In the genomic region with DNA sequence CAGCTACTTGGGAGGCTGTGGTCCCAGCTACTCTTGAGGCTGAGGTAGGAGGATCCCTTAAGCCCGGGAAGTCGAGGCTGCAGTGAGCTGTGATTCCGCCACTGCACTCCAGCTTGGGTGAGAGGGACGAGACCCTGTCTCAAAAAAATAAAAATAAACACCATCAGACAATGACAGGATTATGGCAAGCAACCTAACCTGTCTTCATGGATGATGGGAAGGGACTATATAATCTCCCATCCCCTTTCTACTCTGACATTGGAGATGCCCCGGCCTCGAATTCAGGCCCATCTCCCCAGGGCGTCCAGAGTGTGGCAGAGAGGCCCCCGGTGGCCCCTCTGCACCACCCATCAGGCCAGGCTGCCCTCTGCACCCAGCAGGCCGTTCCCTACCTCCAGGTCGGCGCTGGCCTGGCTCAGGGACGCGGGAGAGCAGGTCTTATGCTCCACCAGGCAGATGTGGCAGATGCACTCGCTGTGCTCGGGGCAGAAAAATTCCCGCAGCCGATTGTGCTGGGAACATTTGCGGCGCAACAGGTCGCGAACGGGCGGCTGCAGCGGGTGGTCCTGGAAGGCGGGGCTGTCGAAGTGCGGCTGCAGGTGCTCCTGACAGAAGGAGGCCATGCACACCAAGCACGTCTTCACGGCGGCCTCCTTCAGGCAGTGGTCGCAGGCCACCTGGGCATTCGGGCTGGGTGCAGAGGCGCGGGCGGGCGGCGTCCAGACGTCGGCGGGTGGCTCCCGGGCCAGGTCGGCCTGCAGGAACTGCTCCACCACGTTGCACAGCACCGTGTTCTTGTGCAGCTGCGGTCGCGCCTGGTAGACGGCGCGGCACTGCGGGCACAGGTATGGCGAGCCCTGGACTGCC, we compare ENCODE assay signal across 8 cellular contexts. TPM values are rescaled to one million over a fixed set of nuclear protein-coding genes. Genes with fewer than 3 reads are reported as not detected.
DNase-seq lines count a peak whose midpoint lies in the region; TF ChIP-seq lines count a peak whose summit lies in the region.

No MANE protein-coding gene starts in this region.

- WGBS in adrenal gland, 4 donors, result 5 to 46% (median 9%) methylated on average over 8 to 52 of the region's 52 CpGs
- WGBS in spleen, 5 donors, result 3 to 4% (median 4%) methylated on average over 30 to 52 of the region's 52 CpGs

- H3K4me1 ChIP-seq in adrenal gland (replicated peaks in 1 of 2), result peaks cover 47 to 65% of the 10 kb centered on the region in 2 donors
- peaks cover 5% of the 10 kb centered on the region for H3K4me1 ChIP-seq in iPS-15b (ENCODE audit: control insufficient read depth, insufficient read depth, low read length)
- H3K4me1 ChIP-seq in spleen, result peaks cover 46 to 85% (median 69%) of the 10 kb centered on the region in 6 donors

- H3K9ac ChIP-seq in iPS-15b (ENCODE audit: low read depth, low read length), result peak overlapping the region; percentile 70

- H3K36me3 Mint-ChIP-seq in T-helper 2 cell treated with Interferon-gamma antibody and Interleukin-4, amounts not matched to agents 5 μg/mL and 100 μg/mL, for 36 hours (ENCODE audit: low read depth), result peaks cover 34% of the 10 kb centered on the region

- DNase-seq in T-helper 2 cell treated with Interferon-gamma antibody and Interleukin-4, amounts not matched to agents 5 μg/mL and 100 μg/mL, for 36 hours (ENCODE audit: low spot score), result no peak
- DNase-seq in T-helper 2 cell, result no peak
- no peak for DNase-seq in HFF-Myc (ENCODE audit: extremely low read depth, low read depth)
- peak; percentile 61 for DNase-seq in NCI-H1105 treated with DMSO at 0.1 percent for 48 hours (lab: John Stamatoyannopoulos, UW)
- DNase-seq in adrenal gland, result peak in 4 of 7 donors; percentile 32 to 46 (median 42)
- DNase-seq in spleen, result no peak
- no peak for DNase-seq in NCI-H2029 (lab: John Stamatoyannopoulos, UW)

- peaks cover 12% of the 10 kb centered on the region for H3K9me3 Mint-ChIP-seq in T-helper 2 cell treated with Interferon-gamma antibody and Interleukin-4, amounts not matched to agents 5 μg/mL and 100 μg/mL, for 36 hours

- no peaks in the 10 kb centered on the region for H3K9me3 ChIP-seq in adrenal gland (replicated peaks in 1 of 3)
- no peaks in the 10 kb centered on the region for H3K9me3 ChIP-seq in iPS-15b (ENCODE audit: control insufficient read depth, insufficient read depth, low read length)
- H3K9me3 ChIP-seq in spleen, result peaks cover 0 to 12% (median 2%) of the 10 kb centered on the region in 8 donors

- intact Hi-C loops in adrenal gland (cut with DNase I), result no loop called here
- intact Hi-C loops in spleen (cut with DNase I; ENCODE audit: low total_unique reads), result no loop called here

- peaks cover 52% of the 10 kb centered on the region for H3K4me1 Mint-ChIP-seq in T-helper 2 cell treated with Interferon-gamma antibody and Interleukin-4, amounts not matched to agents 5 μg/mL and 100 μg/mL, for 36 hours (ENCODE audit: low read depth)

- H3K27me3 ChIP-seq in adrenal gland, result no peaks in the 10 kb centered on the region
- peaks cover 26% of the 10 kb centered on the region for H3K27me3 ChIP-seq in iPS-15b (ENCODE audit: control insufficient read depth, insufficient read depth, low read length)
- H3K27me3 ChIP-seq in spleen (replicated peaks in 1 of 7), result no peaks in the 10 kb centered on the region

- H3K27ac Mint-ChIP-seq in T-helper 2 cell treated with Interferon-gamma antibody and Interleukin-4, amounts not matched to agents 5 μg/mL and 100 μg/mL, for 36 hours, result peak overlapping the region; percentile 90

- H3K27me3 Mint-ChIP-seq in T-helper 2 cell treated with Interferon-gamma antibody and Interleukin-4, amounts not matched to agents 5 μg/mL and 100 μg/mL, for 36 hours (ENCODE audit: low read depth), result no peaks in the 10 kb centered on the region

- no peak for TF ChIP-seq POLR2A in adrenal gland (IDR thresholded peaks at IDR 0.05)
- TF ChIP-seq POLR2A in spleen (IDR thresholded peaks at IDR 0.05), result no peak

- H3K4me3 Mint-ChIP-seq in T-helper 2 cell treated with Interferon-gamma antibody and Interleukin-4, amounts not matched to agents 5 μg/mL and 100 μg/mL, for 36 hours, result peak overlapping the region; percentile 87

- H3K27ac ChIP-seq in adrenal gland (peak overlapping the region; percentile 86 to 95 (median 90)), spleen (peak overlapping the region; percentile 93 to 98 (median 96))

- TF ChIP-seq CTCF in HFF-Myc (IDR thresholded peaks at IDR 0.05; ENCODE audit: low read depth, low read length, missing control alignments) (no peak), adrenal gland (IDR thresholded peaks at IDR 0.05) (no peak), spleen (IDR thresholded peaks at IDR 0.05 in 8 of 11, conservative IDR thresholded peaks at IDR 0.05 in 3 of 11) (no peak)

- H3K4me3 ChIP-seq in HFF-Myc (replicated peaks; ENCODE audit: low read depth, low read length), result peak overlapping the region; percentile 87
- H3K4me3 ChIP-seq in adrenal gland, result peak overlapping the region; percentile 65 to 82 (median 76)
- H3K4me3 ChIP-seq in iPS-15b (ENCODE audit: low read depth, low read length), result peak overlapping the region; percentile 87
- H3K4me3 ChIP-seq in spleen, result peak overlapping the region; percentile 74 to 99 (median 92)

- H3K36me3 ChIP-seq in adrenal gland (replicated peaks in 1 of 2), result peaks cover 0 to under 1% of the 10 kb centered on the region in 2 donors
- H3K36me3 ChIP-seq in iPS-15b (ENCODE audit: control insufficient read depth, insufficient read depth, low read length), result peaks cover 9% of the 10 kb centered on the region
- H3K36me3 ChIP-seq in spleen, result peaks cover 0 to 30% (median 0%) of the 10 kb centered on the region in 6 donors

RNA-seq across cellular contexts. Expression of a gene that starts 0.6 kb away (rescaled TPM):
- 10 to 100 TPM; 36.8 to 82.4 (median 59.1) TPM for total RNA-seq in adrenal gland
- 10 to 100 TPM; 12.6 to 56.6 (median 23.6) TPM for polyA plus RNA-seq in adrenal gland
- total RNA-seq in spleen, result 100 to 1,000 TPM in 6 of 7 donors, 10 to 100 TPM in 1; 99.8 to 168 (median 139) TPM
- 10 to 100 TPM; 13.8 to 34.1 (median 15.0) TPM for polyA plus RNA-seq in spleen

RNA-seq across cellular contexts. Expression of a gene that starts 47.6 kb away (rescaled TPM):
- 10 to 100 TPM in 3 of 8 donors, 1 to 10 TPM in 5; 4.3 to 13.2 (median 9.0) TPM for total RNA-seq in adrenal gland
- polyA plus RNA-seq in adrenal gland, result 10 to 100 TPM in 1 of 3 donors, 1 to 10 TPM in 2; 6.3 to 14.8 (median 8.4) TPM
- total RNA-seq in spleen, result 10 to 100 TPM; 11.9 to 22.7 (median 15.2) TPM
- 10 to 100 TPM; 10.0 to 12.6 (median 10.8) TPM for polyA plus RNA-seq in spleen

Comparison
In these comparisons a context has a peak if more than half of its experiments do, and no peak if none do; other contexts are left out.
1. DNase-seq: peak in NCI-H1105 treated with DMSO at 0.1 percent for 48 hours (single experiment) and adrenal gland (4 of 7); none in T-helper 2 cell treated with Interferon-gamma antibody and Interleukin-4, amounts not matched to agents 5 μg/mL and 100 μg/mL, for 36 hours (single experiment), T-helper 2 cell (0 of 5), HFF-Myc (single experiment), spleen (single experiment) and NCI-H2029 (single experiment).
2. Peak in every context shown above with its lines, with median percentiles within 50 percentile points of each other: H3K4me3 ChIP-seq.